Comparison of ENCODE assay signal across 24 cellular contexts in genomic region chr5:10706326-10706725, GRCh38.
"Had no signal": no experiment of that assay in that cellular context is flagged by ENCODE, and none has a peak within 500 bp of the region (broad histone marks: within the 10 kb centered on the region; RNA-seq: fewer than 3 reads in every experiment).

No MANE protein-coding gene starts in this region.

- H3K4me3 Mint-ChIP-seq: activated naive CD8-positive, alpha-beta T cell; activated T-cell treated with anti-CD3 and anti-CD28 coated beads, Interleukin-2, amount 50 U/mL, for 4 hours; endodermal cell; stimulated activated naive B cell treated with anti-CD40 and anti-IgM and Interleukin-4, amounts not matched to agents 10 μg/mL and 1 μg/mL and 100 μg/mL, for 72 hours; T-helper 1 cell treated with Interleukin-12 subunit alpha and Interleukin-12 subunit beta and Interleukin-4 antibody, amounts not matched to agents 30 μg/mL and 1 μg/mL, for 36 hours had no signal

- H3K4me3 ChIP-seq: coronary artery, right lobe of liver, skin epidermis, testis, upper lobe of left lung had no signal

- ATAC-seq: activated T-cell treated with anti-CD3 and anti-CD28 coated beads, Interleukin-2, amount 50 U/mL, for 4 hours; esophagus mucosa; left ventricle myocardium superior; right lobe of liver; stimulated activated naive B cell treated with anti-CD40 and anti-IgM and Interleukin-4, amounts not matched to agents 10 μg/mL and 1 μg/mL and 100 μg/mL, for 72 hours had no signal

- H3K27ac ChIP-seq: coronary artery, right lobe of liver, testis, upper lobe of left lung had no signal

- H3K27ac Mint-ChIP-seq: endodermal cell; stimulated activated naive B cell treated with anti-CD40 and anti-IgM and Interleukin-4, amounts not matched to agents 10 μg/mL and 1 μg/mL and 100 μg/mL, for 72 hours; T-helper 1 cell treated with Interleukin-12 subunit alpha and Interleukin-12 subunit beta and Interleukin-4 antibody, amounts not matched to agents 30 μg/mL and 1 μg/mL, for 36 hours had no signal

- H3K27me3 ChIP-seq: right lobe of liver, testis, upper lobe of left lung had no signal

- H3K9me3 Mint-ChIP-seq: activated T-cell treated with anti-CD3 and anti-CD28 coated beads, Interleukin-2, amount 50 U/mL, for 4 hours; activated T-helper 2 cell treated with anti-CD3 and anti-CD28 coated beads, Interferon-gamma antibody, Interleukin-2, Interleukin-4, amounts not matched to agents 10 μg/mL and 5 μg/mL and 100 μg/mL, durations not matched to agents 14 hours and 24 hours and 36 hours; endodermal cell; stimulated activated naive B cell treated with anti-CD40 and anti-IgM and Interleukin-4, amounts not matched to agents 10 μg/mL and 1 μg/mL and 100 μg/mL, for 72 hours; T-helper 1 cell treated with Interleukin-12 subunit alpha and Interleukin-12 subunit beta and Interleukin-4 antibody, amounts not matched to agents 30 μg/mL and 1 μg/mL, for 36 hours had no signal

- DNase-seq: activated CD4-positive, alpha-beta T cell treated with anti-CD3 and anti-CD28 coated beads for 4 hours; activated CD4-positive, alpha-beta T cell treated with anti-CD3 and anti-CD28 coated beads, Interleukin-2, amount 50 U/mL, for 48 hours; activated CD4-positive, CD25-positive, alpha-beta regulatory T cell; activated CD8-positive, alpha-beta memory T cell treated with anti-CD3 and anti-CD28 coated beads, Interleukin-2, amount 50 U/mL, for 48 hours; activated naive CD4-positive, alpha-beta T cell; activated T-cell treated with anti-CD3 and anti-CD28 coated beads, Interleukin-2, amount 50 U/mL, for 4 hours; amniotic stem cell; cerebellar nuclear complex; endodermal cell; hippocampal formation; left ventricle myocardium superior; occipital lobe; right lobe of liver; stimulated activated CD4-positive, alpha-beta T cell treated with anti-CD3 and anti-CD28 coated beads, Interleukin-2, amount 100 ng/mL, for 24 hours; stimulated activated naive B cell treated with anti-CD40 and anti-IgM and Interleukin-4, amounts not matched to agents 10 μg/mL and 1 μg/mL and 100 μg/mL, for 72 hours; testis; upper lobe of left lung had no signal

- H3K36me3 ChIP-seq: right lobe of liver had no signal

- H3K36me3 Mint-ChIP-seq: activated naive CD8-positive, alpha-beta T cell had no signal

- H3K9me3 ChIP-seq: right lobe of liver, testis, upper lobe of left lung had no signal

- H3K27me3 Mint-ChIP-seq: activated naive CD8-positive, alpha-beta T cell; stimulated activated naive B cell treated with anti-CD40 and anti-IgM and Interleukin-4, amounts not matched to agents 10 μg/mL and 1 μg/mL and 100 μg/mL, for 72 hours had no signal

- FAIRE-seq: frontal cortex had no signal

- H3K4me1 ChIP-seq: testis had no signal
